In genomic region chrX:120301497-120301896, GRCh38 we compare ENCODE assay signal across 1 cellular context.
TF ChIP-seq lines count a peak whose summit lies in the region.

No MANE protein-coding gene starts in this region.

TF ChIP-seq in GM12878, 131 proteins besides CTCF, POLR2A, EP300 and RAD21 (continued from another document):
- peak; percentile 29 for TF ChIP-seq SKIL (IDR thresholded peaks at IDR 0.05; ENCODE audit: low read depth, poor library complexity, severe bottlenecking)
TF ChIP-seq in GM12878: peak in this region for 3.
